ENCODE assay signal across 27 cellular contexts in genomic region chr1:243292117-243292516, GRCh38.
"Had no signal": no experiment of that assay in that cellular context is flagged by ENCODE, and none has a peak within 500 bp of the region (broad histone marks: within the 10 kb centered on the region; RNA-seq: fewer than 3 reads in every experiment).

No MANE protein-coding gene starts in this region.

- H3K27me3 ChIP-seq: adrenal gland, body of pancreas, breast epithelium had no signal

- H3K36me3 ChIP-seq: adrenal gland, breast epithelium had no signal

- H2AFZ ChIP-seq: PC-9 had no signal

- H3K9me3 ChIP-seq: body of pancreas, breast epithelium had no signal

- H3K27ac ChIP-seq: adrenal gland, body of pancreas, breast epithelium, PC-9, RWPE1 had no signal

- DNase-seq: activated CD4-positive, alpha-beta memory T cell treated with anti-CD3 and anti-CD28 coated beads for 36 hours; activated CD4-positive, alpha-beta T cell treated with anti-CD3 and anti-CD28 coated beads for 36 hours; activated CD4-positive, alpha-beta T cell treated with anti-CD3 and anti-CD28 coated beads, Interleukin-2, amount 10 ng/mL, durations not matched to agents 7 days and 5 days; activated CD8-positive, alpha-beta memory T cell treated with anti-CD3 and anti-CD28 coated beads, Interleukin-2, amount 50 U/mL, for 4 hours; activated gamma-delta T cell treated with Interleukin-2 at 50 U/mL for 16 hours; activated naive CD4-positive, alpha-beta T cell treated with anti-CD3 and anti-CD28 coated beads for 36 hours; activated T-cell treated with anti-CD3 and anti-CD28 coated beads for 4 hours; activated T-cell treated with anti-CD3 and anti-CD28 coated beads, Interleukin-2, amount 50 U/mL, for 4 hours; adrenal gland; body of pancreas; NCI-H1105; NCI-H1417 treated with DMSO at 0.1 percent for 48 hours; NCI-H187 treated with DMSO at 0.1 percent for 48 hours; NCI-H2081; NCI-H2171; NCI-H510A; NCI-H526; NCI-H748 treated with DMSO at 0.1 percent for 48 hours; NK-92 treated with Interleukin-12 subunit alpha and Interleukin-12 subunit beta, amount 100 ng/mL, for 24 hours; PC-9; SIG-M5 had no signal

- H3K4me2 ChIP-seq: PC-9 had no signal

- H3K4me3 ChIP-seq: adrenal gland, body of pancreas, breast epithelium, K562, PC-9 had no signal

- H3K4me1 ChIP-seq: body of pancreas, breast epithelium had no signal

- ATAC-seq: activated CD4-positive, alpha-beta T cell treated with anti-CD3 and anti-CD28 coated beads for 36 hours; activated CD4-positive, CD25-positive, alpha-beta regulatory T cell treated with anti-CD3 and anti-CD28 coated beads, Interleukin-2, amount 50 U/mL, for 24 hours; activated naive CD4-positive, alpha-beta T cell treated with anti-CD3 and anti-CD28 coated beads, Interleukin-2, amount 50 U/mL, for 72 hours; activated T-cell treated with anti-CD3 and anti-CD28 coated beads, Interleukin-2, amount 50 U/mL, for 4 hours; body of pancreas; K562; Right ventricle myocardium inferior had no signal
